Comparison of ENCODE assay signal across 10 cellular contexts in genomic region chr4:90025248-90025647, GRCh38.
DNase-seq lines count a peak whose midpoint lies in the region; ATAC-seq and TF ChIP-seq lines count a peak whose summit lies in the region.
"Had no signal": no experiment of that assay in that cellular context is flagged by ENCODE, and none has a peak within 500 bp of the region (broad histone marks: within the 10 kb centered on the region; RNA-seq: fewer than 3 reads in every experiment).

No MANE protein-coding gene starts in this region.

- no peaks in the 10 kb centered on the region for H3K9me3 ChIP-seq in DOHH2 (ENCODE audit: control insufficient read depth, insufficient read depth, low read length)

- no peaks in the 10 kb centered on the region for H3K9me2 ChIP-seq in DOHH2 (replicated peaks; ENCODE audit: control insufficient read depth, low read length)

- H3K27me3 Mint-ChIP-seq in HFFc6 (ENCODE audit: insufficient read depth) (no peaks in the 10 kb centered on the region), memory B cell (no peaks in the 10 kb centered on the region)

- H3K4me3 ChIP-seq in DOHH2 (ENCODE audit: low read length) (no peak overlapping the region), astrocyte of the cerebellum (ENCODE audit: low read depth, low read length) (no peak overlapping the region)

- H3K4me1 ChIP-seq in DOHH2 (ENCODE audit: control insufficient read depth, low read length), result no peaks in the 10 kb centered on the region

- no peak overlapping the region for H3K4me3 Mint-ChIP-seq in HFFc6
- peak overlapping the region; percentile 37 for H3K4me3 Mint-ChIP-seq in memory B cell

- no peaks in the 10 kb centered on the region for H3K27me3 ChIP-seq in DOHH2 (ENCODE audit: control insufficient read depth, low read length)

- no peak overlapping the region for H3K4me2 ChIP-seq in DOHH2 (ENCODE audit: low read length)

- H3K9me3 Mint-ChIP-seq in HFFc6, result peaks cover 10% of the 10 kb centered on the region
- H3K9me3 Mint-ChIP-seq in memory B cell, result no peaks in the 10 kb centered on the region

- no peaks in the 10 kb centered on the region for H3K36me3 ChIP-seq in DOHH2 (ENCODE audit: control insufficient read depth, low read length)

- H3K27ac Mint-ChIP-seq in HFFc6 (no peak overlapping the region), memory B cell (peak overlapping the region; percentile 31)

- no peak overlapping the region for H3K27ac ChIP-seq in DOHH2 (ENCODE audit: low read depth, low read length)

- no peaks in the 10 kb centered on the region for H3K79me2 ChIP-seq in DOHH2 (ENCODE audit: control insufficient read depth, low read length)

- ATAC-seq in memory B cell (ENCODE audit: low read depth) (no peak), HG03469 (IDR thresholded peaks at IDR 0.05; ENCODE audit: unreplicated experiment) (no peak)

- no peaks in the 10 kb centered on the region for H3K4me1 Mint-ChIP-seq in HFFc6 (ENCODE audit: low read depth)
- H3K4me1 Mint-ChIP-seq in memory B cell, result peaks cover 19% of the 10 kb centered on the region

- H4K20me1 ChIP-seq in DOHH2 (ENCODE audit: control insufficient read depth, insufficient read depth, low read depth, low read length), result no peaks in the 10 kb centered on the region

- H3K36me3 Mint-ChIP-seq in HFFc6 (ENCODE audit: low read depth) (no peaks in the 10 kb centered on the region), memory B cell (no peaks in the 10 kb centered on the region)

- H3F3A ChIP-seq in DOHH2 (ENCODE audit: control insufficient read depth, insufficient read depth), result no peaks in the 10 kb centered on the region

- TF ChIP-seq CTCF in DOHH2 (IDR thresholded peaks at IDR 0.05; ENCODE audit: low read depth, low read length, poor library complexity, severe bottlenecking) (peak; percentile 19), HFFc6 (IDR thresholded peaks at IDR 0.05) (peak; percentile 42; the same call in 1 of the 2 replicates), astrocyte of the cerebellum (IDR thresholded peaks at IDR 0.05; ENCODE audit: low read depth, low read length, missing control alignments) (peak; percentile 24)

- in situ Hi-C loops in astrocyte of the cerebellum (cut with HindIII; ENCODE audit: low sequenced_read_pairs), result no loop called here

- DNase-seq in HFFc6, result no peak
- DNase-seq in astrocyte of the cerebellum (ENCODE audit: low read depth), result peak; percentile 2
- DNase-seq in memory B cell (ENCODE audit: low spot score in 2 of 2), result no peak
- no peak for DNase-seq in stimulated activated CD4-positive, alpha-beta T cell treated with anti-CD3 and anti-CD28 coated beads, Interleukin-4, amount 100 ng/mL, for 24 hours
- no peak for DNase-seq in T1000 (lab: John Stamatoyannopoulos, UW)
- no peak for DNase-seq in NCI-H774 (lab: John Stamatoyannopoulos, UW)
- DNase-seq: central memory CD4-positive, alpha-beta T cell; NCI-H2081 had no signal
